Comparison of ENCODE assay signal across 9 cellular contexts in the genomic region with DNA sequence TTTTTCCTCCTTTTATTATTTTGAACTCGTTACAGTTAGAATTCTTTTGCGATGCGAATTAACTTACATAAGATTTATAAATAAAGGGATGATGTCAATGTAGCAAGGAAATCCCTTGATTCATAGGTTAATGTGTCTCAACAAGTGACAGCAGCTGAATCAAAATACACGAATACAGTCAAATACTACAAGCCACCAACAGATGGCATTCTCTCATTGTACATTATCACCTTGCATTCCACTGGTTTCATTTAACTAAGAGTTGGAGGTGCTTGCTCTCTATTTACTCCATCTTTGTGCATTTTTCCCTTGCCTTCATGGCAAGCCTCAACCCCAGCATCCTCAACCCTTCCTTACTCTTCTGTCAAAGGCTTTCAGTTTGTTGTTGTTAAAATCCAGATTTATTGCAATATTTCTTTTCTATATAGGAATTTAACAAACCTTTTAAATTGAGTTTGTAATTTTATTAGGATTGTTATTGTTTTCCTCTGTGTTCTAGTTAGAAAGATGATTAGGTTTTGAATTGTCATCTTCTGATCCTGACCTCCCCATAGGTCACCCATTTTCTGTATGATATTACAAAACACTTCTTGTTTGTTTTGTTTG.
DNase-seq lines count a peak whose midpoint lies in the region; ATAC-seq and TF ChIP-seq lines count a peak whose summit lies in the region.
"Had no signal": no experiment of that assay in that cellular context is flagged by ENCODE, and none has a peak within 500 bp of the region (broad histone marks: within the 10 kb centered on the region; RNA-seq: fewer than 3 reads in every experiment).

No MANE protein-coding gene starts in this region.

- no peaks in the 10 kb centered on the region for H3K9me3 ChIP-seq in vagina

- no peaks in the 10 kb centered on the region for H3K4me1 Mint-ChIP-seq in brain

- no peaks in the 10 kb centered on the region for H3K27me3 ChIP-seq in vagina

- H3K9me3 Mint-ChIP-seq in brain: peaks cover 6 to 27% (median 20%) of the 10 kb centered on the region in 5 experiments

- peaks cover 14% of the 10 kb centered on the region for H3K36me3 Mint-ChIP-seq in brain
- H3K36me3 Mint-ChIP-seq: activated naive CD8-positive, alpha-beta T cell had no signal

- H3K27ac Mint-ChIP-seq in brain: no peak overlapping the region
- H3K27ac Mint-ChIP-seq: activated naive CD8-positive, alpha-beta T cell had no signal

- no peaks in the 10 kb centered on the region for H3K36me3 ChIP-seq in vagina

- peak; percentile 76 for ATAC-seq in GM19467 (IDR thresholded peaks at IDR 0.05; ENCODE audit: unreplicated experiment)
- peak; percentile 81 for ATAC-seq in HG03439 (IDR thresholded peaks at IDR 0.05; ENCODE audit: unreplicated experiment)
- ATAC-seq in HG02970 (IDR thresholded peaks at IDR 0.05; ENCODE audit: low FRiP score, unreplicated experiment): no peak

- no peak overlapping the region for H3K27ac ChIP-seq in vagina

- peak; percentile 66 to 76 for TF ChIP-seq CTCF in brain (conservative IDR thresholded peaks at IDR 0.05)
- TF ChIP-seq CTCF in vagina (IDR thresholded peaks at IDR 0.05): peak in 2 of 3 experiments; percentile 8 to 44

- peak; percentile 56 for DNase-seq in ELR (ENCODE audit: low read depth)
- DNase-seq in NCI-H524 (lab: John Stamatoyannopoulos, UW): peak; percentile 30 to 63
- DNase-seq in left kidney (ENCODE audit: low read depth, low spot score): peak; percentile 71
- DNase-seq in vagina (ENCODE audit: extremely low spot score in 2 of 2): no peak

- peak overlapping the region in 1 of 5 experiments; percentile 4 for H3K4me3 Mint-ChIP-seq in brain
- H3K4me3 Mint-ChIP-seq: activated naive CD8-positive, alpha-beta T cell had no signal

- TF ChIP-seq POLR2A in vagina (IDR thresholded peaks at IDR 0.05): no peak

- H3K4me3 ChIP-seq in vagina: no peak overlapping the region

- H3K4me1 ChIP-seq in vagina: no peaks in the 10 kb centered on the region

- intact Hi-C loops in vagina (cut with DNase I): no loop called here

- no peaks in the 10 kb centered on the region for H3K27me3 Mint-ChIP-seq in brain
- H3K27me3 Mint-ChIP-seq: activated naive CD8-positive, alpha-beta T cell had no signal

Comparison
In these comparisons a context has a peak if more than half of its experiments do, and no peak if none do; other contexts are left out.
1. DNase-seq: peak in ELR (single experiment), NCI-H524 (2 of 2) and left kidney (single experiment); none in vagina (0 of 2).